26 cellular contexts compared by ENCODE assay signal in genomic region chr14:31855262-31855661, GRCh38.
"Had no signal": no experiment of that assay in that cellular context is flagged by ENCODE, and none has a peak within 500 bp of the region (broad histone marks: within the 10 kb centered on the region; RNA-seq: fewer than 3 reads in every experiment).

No MANE protein-coding gene starts in this region.

- H3K27ac ChIP-seq: adrenal gland, ascending aorta, esophagus muscularis mucosa, ovary, skin epidermis, thoracic aorta had no signal

- ATAC-seq: naive thymus-derived CD4-positive, alpha-beta T cell; sciatic nerve; stimulated activated effector memory CD8-positive, alpha-beta T cell treated with anti-CD3 and anti-CD28 coated beads, Interleukin-12 subunit alpha, Interleukin-12 subunit beta, amount 100 ng/mL, for 72 hours; T-cell had no signal

- H3K4me3 ChIP-seq: adrenal gland, ascending aorta, esophagus muscularis mucosa, ovary, skin epidermis, thoracic aorta had no signal

- H3K4me1 ChIP-seq: adrenal gland, ascending aorta, esophagus muscularis mucosa had no signal

- H3K4me1 Mint-ChIP-seq: endodermal cell; naive thymus-derived CD4-positive, alpha-beta T cell; stimulated activated effector memory CD8-positive, alpha-beta T cell treated with anti-CD3 and anti-CD28 coated beads, Interleukin-12 subunit alpha, Interleukin-12 subunit beta, amount 100 ng/mL, for 72 hours; T-cell had no signal

- H3K9me3 ChIP-seq: adrenal gland, ascending aorta, esophagus muscularis mucosa, ovary, thoracic aorta had no signal

- H3K36me3 ChIP-seq: adrenal gland, ovary, thoracic aorta had no signal

- H3K27ac Mint-ChIP-seq: activated naive CD8-positive, alpha-beta T cell; dendritic cell treated with granulocyte-macrophage colony-stimulating factor and Interleukin-4, amounts not matched to agents 40 ng/mL and 50 ng/mL, for 4 days; endodermal cell; naive thymus-derived CD4-positive, alpha-beta T cell; progenitor cell of endocrine pancreas; stimulated activated effector memory CD8-positive, alpha-beta T cell treated with anti-CD3 and anti-CD28 coated beads, Interleukin-12 subunit alpha, Interleukin-12 subunit beta, amount 100 ng/mL, for 72 hours; stimulated activated naive CD8-positive, alpha-beta T cell treated with anti-CD3 and anti-CD28 coated beads, Interleukin-15, Interleukin-2, amounts not matched to agents 100 ng/mL and 50 ng/mL, for 24 hours; T-cell had no signal

- H3K36me3 Mint-ChIP-seq: stimulated activated effector memory CD8-positive, alpha-beta T cell treated with anti-CD3 and anti-CD28 coated beads, Interleukin-12 subunit alpha, Interleukin-12 subunit beta, amount 100 ng/mL, for 72 hours had no signal

- H3K4me3 Mint-ChIP-seq: activated naive CD8-positive, alpha-beta T cell; dendritic cell treated with granulocyte-macrophage colony-stimulating factor and Interleukin-4, amounts not matched to agents 40 ng/mL and 50 ng/mL, for 4 days; endodermal cell; naive thymus-derived CD4-positive, alpha-beta T cell; stimulated activated effector memory CD8-positive, alpha-beta T cell treated with anti-CD3 and anti-CD28 coated beads, Interleukin-12 subunit alpha, Interleukin-12 subunit beta, amount 100 ng/mL, for 72 hours; stimulated activated naive CD8-positive, alpha-beta T cell treated with anti-CD3 and anti-CD28 coated beads, Interleukin-15, Interleukin-2, amounts not matched to agents 100 ng/mL and 50 ng/mL, for 24 hours; T-cell had no signal

- DNase-seq: activated CD4-positive, alpha-beta T cell treated with anti-CD3 and anti-CD28 coated beads for 48 hours; activated CD4-positive, alpha-beta T cell treated with anti-CD3 and anti-CD28 coated beads, Interleukin-2, amount 50 U/mL, for 48 hours; activated CD8-positive, alpha-beta memory T cell treated with anti-CD3 and anti-CD28 coated beads for 24 hours; activated effector memory CD4-positive, alpha-beta T cell treated with Interleukin-2 at 50 U/mL for 16 hours; activated naive CD4-positive, alpha-beta T cell treated with Interleukin-2 at 50 U/mL for 16 hours; adrenal gland; caudate nucleus; endodermal cell; islet precursor cell; midbrain; naive thymus-derived CD4-positive, alpha-beta T cell; ovary; stimulated activated CD4-positive, alpha-beta T cell treated with anti-CD3 and anti-CD28 coated beads, Interleukin-12 subunit alpha, Interleukin-12 subunit beta, amount 100 ng/mL, for 4 hours; stimulated activated CD4-positive, alpha-beta T cell treated with anti-CD3 and anti-CD28 coated beads, Interleukin-4, amount 100 ng/mL, for 1 hour; T-cell; trophoblast cell had no signal

- H3K27me3 Mint-ChIP-seq: activated naive CD8-positive, alpha-beta T cell; dendritic cell treated with granulocyte-macrophage colony-stimulating factor and Interleukin-4, amounts not matched to agents 40 ng/mL and 50 ng/mL, for 4 days; naive thymus-derived CD4-positive, alpha-beta T cell; progenitor cell of endocrine pancreas; stimulated activated naive CD8-positive, alpha-beta T cell treated with anti-CD3 and anti-CD28 coated beads, Interleukin-15, Interleukin-2, amounts not matched to agents 100 ng/mL and 50 ng/mL, for 24 hours; T-cell had no signal

- H3K27me3 ChIP-seq: adrenal gland, ascending aorta, esophagus muscularis mucosa, ovary had no signal
